ENCODE assay signal across 12 cellular contexts in genomic region chr12:13436696-13437391, GRCh38.
DNase-seq lines count a peak whose midpoint lies in the region; ATAC-seq, FAIRE-seq and TF ChIP-seq lines count a peak whose summit lies in the region.
"Had no signal": no experiment of that assay in that cellular context is flagged by ENCODE, and none has a peak within 500 bp of the region (broad histone marks: within the 10 kb centered on the region; RNA-seq: fewer than 3 reads in every experiment).

No MANE protein-coding gene starts in this region.

- H3K9me3 Mint-ChIP-seq in activated CD8-positive, alpha-beta T cell treated with anti-CD3 and anti-CD28 coated beads for 36 hours: no peaks in the 10 kb centered on the region

- no peak for TF ChIP-seq CTCF in fibroblast of pulmonary artery (IDR thresholded peaks at IDR 0.05; ENCODE audit: low read length, missing control alignments)
- TF ChIP-seq CTCF in activated CD8-positive, alpha-beta T cell treated with anti-CD3 and anti-CD28 coated beads for 36 hours (IDR thresholded peaks at IDR 0.05): no peak

- peak; percentile 54 for ATAC-seq in sciatic nerve
- no peak for ATAC-seq in T-helper 17 cell
- no peak for ATAC-seq in activated CD8-positive, alpha-beta T cell treated with anti-CD3 and anti-CD28 coated beads for 36 hours
- ATAC-seq: mucosa of descending colon had no signal

- no peaks in the 10 kb centered on the region for H3K36me3 Mint-ChIP-seq in T-helper 17 cell (ENCODE audit: low read depth)
- H3K36me3 Mint-ChIP-seq in activated CD8-positive, alpha-beta T cell treated with anti-CD3 and anti-CD28 coated beads for 36 hours (ENCODE audit: low read depth): no peaks in the 10 kb centered on the region

- no peaks in the 10 kb centered on the region for H3K4me1 Mint-ChIP-seq in T-helper 17 cell
- no peaks in the 10 kb centered on the region for H3K4me1 Mint-ChIP-seq in activated CD8-positive, alpha-beta T cell treated with anti-CD3 and anti-CD28 coated beads for 36 hours (ENCODE audit: low read depth)

- H3K4me3 Mint-ChIP-seq in T-helper 17 cell: no peak overlapping the region
- H3K4me3 Mint-ChIP-seq in activated CD8-positive, alpha-beta T cell treated with anti-CD3 and anti-CD28 coated beads for 36 hours: no peak overlapping the region

- no peak overlapping the region for H2AFZ ChIP-seq in GM23248

- CTCF ChIA-PET in activated CD8-positive, alpha-beta T cell treated with anti-CD3 and anti-CD28 coated beads for 36 hours (lab: Charles Lee): no interaction called here

- intact Hi-C loops in sciatic nerve (cut with DNase I): no loop called here
- intact Hi-C loops in activated CD8-positive, alpha-beta T cell treated with anti-CD3 and anti-CD28 coated beads for 36 hours (cut with micrococcal nuclease): no loop called here

- POLR2A ChIA-PET in activated CD8-positive, alpha-beta T cell treated with anti-CD3 and anti-CD28 coated beads for 36 hours (lab: Charles Lee): no interaction called here

- H3K27me3 ChIP-seq in GM23248 (replicated peaks; ENCODE audit: insufficient read depth): no peaks in the 10 kb centered on the region
- H3K27me3 ChIP-seq: uterus had no signal

- DNase-seq in GM23248 (peak; percentile 70), RCC 7860 (ENCODE audit: low spot score) (peak; percentile 17), fibroblast of pulmonary artery (ENCODE audit: low read depth) (peak; percentile 37), sciatic nerve (ENCODE audit: low spot score) (no peak), T-helper 17 cell (no peak), SIG-M5 treated with dmso at 0.1 percent for 504 hours (lab: John Stamatoyannopoulos, UW; ENCODE audit: unreplicated experiment) (no peak)
- DNase-seq in activated CD8-positive, alpha-beta T cell treated with anti-CD3 and anti-CD28 coated beads for 36 hours: no peak
- DNase-seq: DMS53, H7, mucosa of descending colon, uterus had no signal

- H3K4me3 ChIP-seq in GM23248 (no peak overlapping the region), fibroblast of pulmonary artery (replicated peaks; ENCODE audit: low read depth, low read length) (no peak overlapping the region)
- H3K4me3 ChIP-seq: mucosa of descending colon, uterus had no signal

- no peaks in the 10 kb centered on the region for H3K79me2 ChIP-seq in GM23248 (ENCODE audit: insufficient read depth)

- in situ Hi-C loops in GM23248 (cut with MboI): no loop called here

- no peaks in the 10 kb centered on the region for H3K9me2 ChIP-seq in GM23248 (ENCODE audit: insufficient read depth)

- H3F3A ChIP-seq in GM23248 (ENCODE audit: insufficient read depth): no peaks in the 10 kb centered on the region

- H3K27ac Mint-ChIP-seq in T-helper 17 cell: no peak overlapping the region
- no peak overlapping the region for H3K27ac Mint-ChIP-seq in activated CD8-positive, alpha-beta T cell treated with anti-CD3 and anti-CD28 coated beads for 36 hours

- H3K36me3 ChIP-seq in GM23248 (ENCODE audit: low read depth): no peaks in the 10 kb centered on the region
- H3K36me3 ChIP-seq: uterus had no signal

- H3K27me3 Mint-ChIP-seq in T-helper 17 cell: peaks cover 16% of the 10 kb centered on the region
- peaks cover 6% of the 10 kb centered on the region for H3K27me3 Mint-ChIP-seq in activated CD8-positive, alpha-beta T cell treated with anti-CD3 and anti-CD28 coated beads for 36 hours

- FAIRE-seq in RCC 7860 (lab: Jason Lieb, UNC): no peak
- FAIRE-seq: colon had no signal

- no peaks in the 10 kb centered on the region; the same call in 1 of the 2 replicates for H3K4me1 ChIP-seq in GM23248 (ENCODE audit: insufficient read depth)
- H3K4me1 ChIP-seq: uterus had no signal

- H4K20me1 ChIP-seq in GM23248 (ENCODE audit: insufficient read depth): no peaks in the 10 kb centered on the region

- H3K4me2 ChIP-seq in GM23248 (ENCODE audit: unreplicated experiment): no peak overlapping the region

- H3K27ac ChIP-seq in GM23248: no peak overlapping the region
- H3K27ac ChIP-seq: uterus had no signal

- WGBS in GM23248 (ENCODE audit: low coverage in 1 of 2, low lambda C conversion rate in 2 of 2, missing lambda C conversion rate in 2 of 2), 2 experiments: 67% methylated on average over 11 of the region's 11 CpGs

- no peak overlapping the region for H3K9ac ChIP-seq in GM23248

- H3K9me3 ChIP-seq in GM23248 (ENCODE audit: low read depth) (no peaks in the 10 kb centered on the region), T-helper 17 cell (ENCODE audit: control insufficient read depth, low read length, poor library complexity, severe bottlenecking) (no peaks in the 10 kb centered on the region)
- H3K9me3 ChIP-seq: mucosa of descending colon, uterus had no signal

Comparison
In these comparisons a context has a peak if more than half of its experiments do, and no peak if none do; other contexts are left out.
1. DNase-seq: peak in GM23248 (single experiment), RCC 7860 (single experiment) and fibroblast of pulmonary artery (single experiment); none in sciatic nerve (single experiment), T-helper 17 cell (0 of 3), SIG-M5 treated with dmso at 0.1 percent for 504 hours (single experiment) and activated CD8-positive, alpha-beta T cell treated with anti-CD3 and anti-CD28 coated beads for 36 hours (single experiment).